In genomic region chr16:31206776-31207175, GRCh38 we compare ENCODE assay signal across 1 cellular context.
TF ChIP-seq lines count a peak whose summit lies in the region.

No MANE protein-coding gene starts in this region.

TF ChIP-seq in HepG2, 621 proteins besides CTCF, POLR2A, EP300 and RAD21 (continued from another document and continues in another):
- TF ChIP-seq AHDC1 (CRISPR knock-in tag; IDR thresholded peaks at IDR 0.05; ENCODE audit: borderline replicate concordance) (no peak), ZFP1 (CRISPR knock-in tag; IDR thresholded peaks at IDR 0.05) (no peak), ZKSCAN1 (IDR thresholded peaks at IDR 0.05; ENCODE audit: low read length) (no peak), PAF1 (CRISPR knock-in tag; IDR thresholded peaks at IDR 0.05) (no peak), ZNF703 (CRISPR knock-in tag; IDR thresholded peaks at IDR 0.05; ENCODE audit: borderline replicate concordance) (no peak), RORA (CRISPR knock-in tag; IDR thresholded peaks at IDR 0.05) (no peak), SIX4 (CRISPR knock-in tag; IDR thresholded peaks at IDR 0.05) (no peak), ZNF678 (CRISPR knock-in tag; IDR thresholded peaks at IDR 0.05) (no peak), AKAP8 (CRISPR knock-in tag; IDR thresholded peaks at IDR 0.05) (no peak), ZMYM4 (CRISPR knock-in tag; IDR thresholded peaks at IDR 0.05) (no peak), PHF21A (CRISPR knock-in tag; IDR thresholded peaks at IDR 0.05) (peak; percentile 89), ZNF550 (CRISPR knock-in tag; IDR thresholded peaks at IDR 0.05; ENCODE audit: borderline replicate concordance) (no peak), ESRRA (CRISPR knock-in tag; IDR thresholded peaks at IDR 0.05; ENCODE audit: low read depth) (peak; percentile 78; the same call in 1 of the 2 replicates), ISX (CRISPR knock-in tag; conservative IDR thresholded peaks at IDR 0.05) (no peak), FOSL2 (CRISPR knock-in tag; IDR thresholded peaks at IDR 0.05) (peak; percentile 39), HIC2 (CRISPR knock-in tag; IDR thresholded peaks at IDR 0.05; ENCODE audit: low read depth) (no peak), SMAD3 (CRISPR knock-in tag; IDR thresholded peaks at IDR 0.05) (peak; percentile 54; the same call in 1 of the 2 replicates), ZFP36 (IDR thresholded peaks at IDR 0.05; ENCODE audit: borderline replicate concordance, low read depth, low read length, partially characterized antibody) (no peak), ADNP (CRISPR knock-in tag; IDR thresholded peaks at IDR 0.05) (no peak), CBFB (CRISPR knock-in tag; IDR thresholded peaks at IDR 0.05) (no peak), SMYD3 (CRISPR knock-in tag; IDR thresholded peaks at IDR 0.05) (no peak), MXD4 (CRISPR knock-in tag; IDR thresholded peaks at IDR 0.05) (no peak), NFE2 (CRISPR knock-in tag; IDR thresholded peaks at IDR 0.05) (no peak), DNMT3B (CRISPR knock-in tag; conservative IDR thresholded peaks at IDR 0.05) (0 out of 2 replicates have a peak, but pooled peaks have one; percentile 41), SP1 (IDR thresholded peaks at IDR 0.05) (no peak), SP1 (CRISPR knock-in tag; IDR thresholded peaks at IDR 0.05) (no peak), RFX1 (IDR thresholded peaks at IDR 0.05) (no peak), ZHX2 (IDR thresholded peaks at IDR 0.05; ENCODE audit: low read depth) (no peak), ZHX2 (CRISPR knock-in tag; IDR thresholded peaks at IDR 0.05; ENCODE audit: borderline replicate concordance) (no peak), TFDP1 (CRISPR knock-in tag; IDR thresholded peaks at IDR 0.05; ENCODE audit: borderline replicate concordance) (no peak), IRF2 (CRISPR knock-in tag; IDR thresholded peaks at IDR 0.05) (peak; percentile 33; the same call in 1 of the 2 replicates), NAIF1 (CRISPR knock-in tag; IDR thresholded peaks at IDR 0.05; ENCODE audit: borderline replicate concordance) (no peak), ZNF513 (CRISPR knock-in tag; conservative IDR thresholded peaks at IDR 0.05) (0 out of 2 replicates have a peak, but pooled peaks have one; percentile 44), KDM5B (CRISPR knock-in tag; IDR thresholded peaks at IDR 0.05; ENCODE audit: borderline replicate concordance) (no peak), ZNF281 (CRISPR knock-in tag; IDR thresholded peaks at IDR 0.05; ENCODE audit: borderline replicate concordance) (0 out of 2 replicates have a peak, but pooled peaks have one; percentile 26), ZNF10 (CRISPR knock-in tag; IDR thresholded peaks at IDR 0.05; ENCODE audit: borderline replicate concordance, low read depth) (no peak), DRAP1 (CRISPR knock-in tag; IDR thresholded peaks at IDR 0.05) (no peak), ATRX (CRISPR knock-in tag; IDR thresholded peaks at IDR 0.05; ENCODE audit: borderline replicate concordance) (no peak), ZNF570 (CRISPR knock-in tag; IDR thresholded peaks at IDR 0.05; ENCODE audit: borderline replicate concordance) (no peak), HCFC1 (IDR thresholded peaks at IDR 0.05; ENCODE audit: low read depth, low read length) (no peak), ATF3 (CRISPR knock-in tag; IDR thresholded peaks at IDR 0.05) (no peak), ZMYM2 (CRISPR knock-in tag; IDR thresholded peaks at IDR 0.05) (no peak), GPBP1L1 (CRISPR knock-in tag; IDR thresholded peaks at IDR 0.05) (no peak), POLR2AphosphoS5 (IDR thresholded peaks at IDR 0.05; ENCODE audit: low read depth, low read length) (no peak), RAD51 (IDR thresholded peaks at IDR 0.05; ENCODE audit: borderline replicate concordance) (no peak)
